Comparison of ENCODE assay signal across 10 cellular contexts in genomic region chr20:50395258-50395729, GRCh38.
DNase-seq lines count a peak whose midpoint lies in the region; ATAC-seq and TF ChIP-seq lines count a peak whose summit lies in the region.
"Had no signal": no experiment of that assay in that cellular context is flagged by ENCODE, and none has a peak within 500 bp of the region (broad histone marks: within the 10 kb centered on the region; RNA-seq: fewer than 3 reads in every experiment).

No MANE protein-coding gene starts in this region.

- H3K9me3 ChIP-seq in lower lobe of right lung (no peaks in the 10 kb centered on the region), suprapubic skin (no peaks in the 10 kb centered on the region)

- H3K4me3 ChIP-seq in epithelial cell of esophagus (ENCODE audit: low read length) (no peak overlapping the region), lower lobe of right lung (no peak overlapping the region), suprapubic skin (no peak overlapping the region)

- H3K36me3 ChIP-seq in lower lobe of right lung, result no peaks in the 10 kb centered on the region
- no peaks in the 10 kb centered on the region for H3K36me3 ChIP-seq in suprapubic skin

- ATAC-seq in lower lobe of right lung (peak; percentile 66 to 78), GM21515 (IDR thresholded peaks at IDR 0.05; ENCODE audit: unreplicated experiment) (no peak), GM21619 (IDR thresholded peaks at IDR 0.05; ENCODE audit: unreplicated experiment) (no peak)
- no peak for ATAC-seq in activated CD8-positive, alpha-beta T cell treated with anti-CD3 and anti-CD28 coated beads, Interleukin-2, amount 10 ng/mL, durations not matched to agents 7 days and 5 days
- no peak for ATAC-seq in activated naive CD8-positive, alpha-beta T cell treated with anti-CD3 and anti-CD28 coated beads, Interleukin-2, amount 50 U/mL, for 24 hours

- TF ChIP-seq CTCF in epithelial cell of esophagus (IDR thresholded peaks at IDR 0.05; ENCODE audit: insufficient read depth, low read depth, low read length, missing control alignments) (no peak), lower lobe of right lung (IDR thresholded peaks at IDR 0.05) (no peak), suprapubic skin (IDR thresholded peaks at IDR 0.05) (no peak)

- H3K27me3 ChIP-seq in lower lobe of right lung (ENCODE audit: low read depth) (no peaks in the 10 kb centered on the region), suprapubic skin (no peaks in the 10 kb centered on the region)

- TF ChIP-seq POLR2A in suprapubic skin (IDR thresholded peaks at IDR 0.05), result no peak

- H3K4me1 Mint-ChIP-seq in activated CD8-positive, alpha-beta T cell treated with anti-CD3 and anti-CD28 coated beads, Interleukin-2, amount 10 ng/mL, durations not matched to agents 7 days and 5 days (ENCODE audit: low read depth), result peaks cover 22% of the 10 kb centered on the region
- H3K4me1 Mint-ChIP-seq in activated naive CD8-positive, alpha-beta T cell treated with anti-CD3 and anti-CD28 coated beads, Interleukin-2, amount 50 U/mL, for 24 hours, result peaks cover 6% of the 10 kb centered on the region

- no peaks in the 10 kb centered on the region for H3K9me3 Mint-ChIP-seq in activated CD8-positive, alpha-beta T cell treated with anti-CD3 and anti-CD28 coated beads, Interleukin-2, amount 10 ng/mL, durations not matched to agents 7 days and 5 days (ENCODE audit: insufficient read depth)
- H3K9me3 Mint-ChIP-seq in activated naive CD8-positive, alpha-beta T cell treated with anti-CD3 and anti-CD28 coated beads, Interleukin-2, amount 50 U/mL, for 24 hours, result no peaks in the 10 kb centered on the region
- H3K9me3 Mint-ChIP-seq: T-helper 1 cell treated with Interleukin-12 subunit alpha and Interleukin-12 subunit beta and Interleukin-4 antibody, amounts not matched to agents 30 μg/mL and 1 μg/mL, for 36 hours had no signal

- DNase-seq in LHCN-M2 (ENCODE audit: low read depth), result peak; percentile 93
- DNase-seq in epithelial cell of esophagus (ENCODE audit: low read depth), result peak; percentile 14
- DNase-seq in lower lobe of right lung, result peak; percentile 87
- peak in 1 of 2 donors; percentile 81 for DNase-seq in suprapubic skin (ENCODE audit: low spot score in 2 of 2)
- no peak for DNase-seq in activated CD8-positive, alpha-beta T cell treated with anti-CD3 and anti-CD28 coated beads, Interleukin-2, amount 10 ng/mL, durations not matched to agents 7 days and 5 days
- no peak for DNase-seq in activated naive CD8-positive, alpha-beta T cell treated with anti-CD3 and anti-CD28 coated beads, Interleukin-2, amount 50 U/mL, for 24 hours
- DNase-seq: stimulated activated CD4-positive, alpha-beta T cell treated with anti-CD3 and anti-CD28 coated beads, Interleukin-2, amount 100 ng/mL, for 48 hours had no signal

- peak overlapping the region; percentile 81 for H3K27ac ChIP-seq in lower lobe of right lung
- H3K27ac ChIP-seq in suprapubic skin, result peak overlapping the region; percentile 74

- H3K27me3 Mint-ChIP-seq in activated CD8-positive, alpha-beta T cell treated with anti-CD3 and anti-CD28 coated beads, Interleukin-2, amount 10 ng/mL, durations not matched to agents 7 days and 5 days (ENCODE audit: low read depth), result peaks cover 2% of the 10 kb centered on the region
- peaks cover 2% of the 10 kb centered on the region for H3K27me3 Mint-ChIP-seq in activated naive CD8-positive, alpha-beta T cell treated with anti-CD3 and anti-CD28 coated beads, Interleukin-2, amount 50 U/mL, for 24 hours

- intact Hi-C loops in lower lobe of right lung (cut with DNase I), result no loop called here

- CTCF ChIA-PET in activated CD8-positive, alpha-beta T cell treated with anti-CD3 and anti-CD28 coated beads, Interleukin-2, amount 10 ng/mL, durations not matched to agents 7 days and 5 days (lab: Charles Lee), result interaction anchor here (1.4 kb wide), 1 partner anchor 69 kb away, joined by 3 read pairs; no protein-coding TSS in a partner anchor

- peaks cover 45% of the 10 kb centered on the region for H3K4me1 ChIP-seq in lower lobe of right lung
- H3K4me1 ChIP-seq in suprapubic skin, result peaks cover 30% of the 10 kb centered on the region

- WGBS in suprapubic skin, result 37% methylated on average over 8 of the region's 10 CpGs

- no peaks in the 10 kb centered on the region for H3K36me3 Mint-ChIP-seq in activated CD8-positive, alpha-beta T cell treated with anti-CD3 and anti-CD28 coated beads, Interleukin-2, amount 10 ng/mL, durations not matched to agents 7 days and 5 days (ENCODE audit: low read depth)
- no peaks in the 10 kb centered on the region for H3K36me3 Mint-ChIP-seq in activated naive CD8-positive, alpha-beta T cell treated with anti-CD3 and anti-CD28 coated beads, Interleukin-2, amount 50 U/mL, for 24 hours (ENCODE audit: low read depth)

- peak; percentile 100 for TF ChIP-seq EP300 in suprapubic skin (IDR thresholded peaks at IDR 0.05)

- POLR2A ChIA-PET in activated CD8-positive, alpha-beta T cell treated with anti-CD3 and anti-CD28 coated beads, Interleukin-2, amount 10 ng/mL, durations not matched to agents 7 days and 5 days (lab: Charles Lee), result interaction anchor here (0.6 kb wide), 1 partner anchor 205 kb away, joined by 3 read pairs; the partner anchor contains the start of gene CEBPB

- H3K27ac Mint-ChIP-seq in activated CD8-positive, alpha-beta T cell treated with anti-CD3 and anti-CD28 coated beads, Interleukin-2, amount 10 ng/mL, durations not matched to agents 7 days and 5 days, result no peak overlapping the region
- no peak overlapping the region for H3K27ac Mint-ChIP-seq in activated naive CD8-positive, alpha-beta T cell treated with anti-CD3 and anti-CD28 coated beads, Interleukin-2, amount 50 U/mL, for 24 hours
- H3K27ac Mint-ChIP-seq: T-helper 1 cell treated with Interleukin-12 subunit alpha and Interleukin-12 subunit beta and Interleukin-4 antibody, amounts not matched to agents 30 μg/mL and 1 μg/mL, for 36 hours had no signal

- H3K4me3 Mint-ChIP-seq in activated CD8-positive, alpha-beta T cell treated with anti-CD3 and anti-CD28 coated beads, Interleukin-2, amount 10 ng/mL, durations not matched to agents 7 days and 5 days, result no peak overlapping the region
- no peak overlapping the region for H3K4me3 Mint-ChIP-seq in activated naive CD8-positive, alpha-beta T cell treated with anti-CD3 and anti-CD28 coated beads, Interleukin-2, amount 50 U/mL, for 24 hours
- H3K4me3 Mint-ChIP-seq: T-helper 1 cell treated with Interleukin-12 subunit alpha and Interleukin-12 subunit beta and Interleukin-4 antibody, amounts not matched to agents 30 μg/mL and 1 μg/mL, for 36 hours had no signal

Comparison
In these comparisons a context has a peak if more than half of its experiments do, and no peak if none do; other contexts are left out.
1. DNase-seq: peak in LHCN-M2 (single experiment), epithelial cell of esophagus (single experiment) and lower lobe of right lung (single experiment); none in activated CD8-positive, alpha-beta T cell treated with anti-CD3 and anti-CD28 coated beads, Interleukin-2, amount 10 ng/mL, durations not matched to agents 7 days and 5 days (single experiment) and activated naive CD8-positive, alpha-beta T cell treated with anti-CD3 and anti-CD28 coated beads, Interleukin-2, amount 50 U/mL, for 24 hours (single experiment).
2. ATAC-seq: peak in lower lobe of right lung (2 of 2); none in GM21515 (single experiment), GM21619 (single experiment), activated CD8-positive, alpha-beta T cell treated with anti-CD3 and anti-CD28 coated beads, Interleukin-2, amount 10 ng/mL, durations not matched to agents 7 days and 5 days (single experiment) and activated naive CD8-positive, alpha-beta T cell treated with anti-CD3 and anti-CD28 coated beads, Interleukin-2, amount 50 U/mL, for 24 hours (single experiment).